ENCODE assay signal across 8 cellular contexts in the genomic region with DNA sequence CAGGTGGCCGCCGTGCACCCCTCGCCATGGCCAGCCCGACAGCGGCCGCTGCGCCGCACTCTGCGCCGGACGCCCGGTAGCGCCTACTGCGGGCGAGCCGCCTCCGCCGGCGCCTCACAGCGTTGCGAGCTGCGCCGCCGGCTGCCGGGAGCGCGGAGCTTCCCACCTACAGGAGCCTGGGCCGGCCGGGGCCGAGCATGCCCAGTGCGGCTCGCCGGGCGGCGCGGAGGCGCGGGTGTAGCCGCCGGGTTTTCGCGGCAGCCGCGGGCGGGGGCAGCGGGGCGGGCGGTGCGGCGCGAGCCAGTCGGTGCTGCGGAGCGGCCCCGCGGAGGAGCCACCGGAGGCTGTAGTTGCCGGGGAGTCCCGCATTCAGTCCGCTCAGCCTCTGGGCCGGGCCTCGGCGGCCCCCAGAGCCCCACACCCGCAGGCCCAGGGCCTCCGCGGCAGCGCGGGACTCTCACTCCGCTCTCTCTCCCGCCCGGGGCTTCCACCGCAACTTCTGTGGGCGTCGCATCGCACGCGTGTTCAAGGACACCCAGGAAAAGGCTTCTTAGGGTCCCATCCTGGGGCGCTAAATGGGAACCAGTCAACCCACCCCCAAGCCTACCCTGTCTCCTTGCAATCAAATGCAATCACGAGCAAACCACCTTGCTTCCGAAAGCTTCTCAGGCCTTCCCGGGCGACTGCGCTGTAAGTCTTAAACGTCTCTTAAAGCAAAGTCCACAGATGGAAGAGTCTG. TPM values are rescaled to one million over a fixed set of nuclear protein-coding genes. Genes with fewer than 3 reads are reported as not detected.
DNase-seq lines count a peak whose midpoint lies in the region; ATAC-seq lines count a peak whose summit lies in the region.

MFAP3L (minus strand) TSS at position 143 of the 739 bp plus-strand sequence. CDS start 20,518 bp downstream, outside the sequence.

- peak within 1 kb of the TSS; percentile 86 for H3K27ac Mint-ChIP-seq in activated T-cell treated with anti-CD3 and anti-CD28 coated beads, Interleukin-2, amount 50 U/mL, for 24 hours

- WGBS in esophagus, 2 donors, result 1% methylated on average over 62 to 84 of the region's 84 CpGs

- peak within 1 kb of the TSS; percentile 83 to 85 for H3K9ac ChIP-seq in mucosa of rectum (ENCODE audit: low read depth in 1 of 2, low read length in 2 of 2)

- H3K36me3 ChIP-seq in esophagus (ENCODE audit: control insufficient read depth in 2 of 2, insufficient read depth in 2 of 2, low read length in 1 of 2), result no peaks in the 10 kb centered on the region
- no peaks in the 10 kb centered on the region for H3K36me3 ChIP-seq in mucosa of rectum (ENCODE audit: control insufficient read depth in 2 of 2, insufficient read depth in 2 of 2, low read length in 2 of 2)

- H3K4me1 ChIP-seq in esophagus (ENCODE audit: control insufficient read depth in 2 of 2, insufficient read depth in 2 of 2, low read length in 1 of 2) (peaks cover 0 to 7% of the 10 kb centered on the region in 2 donors), mucosa of rectum (ENCODE audit: control insufficient read depth in 2 of 2, insufficient read depth in 2 of 2, low read length in 2 of 2) (peaks cover 8% of the 10 kb centered on the region in 2 donors)

- peaks cover 0 to 6% of the 10 kb centered on the region in 2 donors for H3K9me3 ChIP-seq in esophagus (ENCODE audit: control insufficient read depth in 2 of 2, insufficient read depth in 1 of 2, low read depth in 1 of 2, low read length in 1 of 2)
- no peaks in the 10 kb centered on the region for H3K9me3 ChIP-seq in mucosa of rectum (ENCODE audit: control insufficient read depth in 2 of 2, low read length in 2 of 2)

- no peaks in the 10 kb centered on the region for H3K27me3 ChIP-seq in esophagus (ENCODE audit: control insufficient read depth in 1 of 2, insufficient read depth in 2 of 2, low read length in 2 of 2)
- peaks cover 0 to 3% of the 10 kb centered on the region in 2 donors for H3K27me3 ChIP-seq in mucosa of rectum (ENCODE audit: control insufficient read depth in 2 of 2, insufficient read depth in 2 of 2, low read length in 2 of 2)

- peaks cover 14% of the 10 kb centered on the region for H3K4me1 Mint-ChIP-seq in activated T-cell treated with anti-CD3 and anti-CD28 coated beads, Interleukin-2, amount 50 U/mL, for 24 hours (ENCODE audit: low read depth)

- ATAC-seq in GM19438 (IDR thresholded peaks at IDR 0.05; ENCODE audit: low read depth, unreplicated experiment) (peak; percentile 84), HG03558 (IDR thresholded peaks at IDR 0.05; ENCODE audit: extremely low read depth, unreplicated experiment) (peak; percentile 76)

- peak within 1 kb of the TSS; percentile 72 to 84 for H3K27ac ChIP-seq in esophagus (ENCODE audit: low read depth in 2 of 2, low read length in 1 of 2)
- H3K27ac ChIP-seq in mucosa of rectum (ENCODE audit: low read depth in 2 of 2, low read length in 2 of 2), result peak within 1 kb of the TSS; percentile 77 to 86

- H3K36me3 Mint-ChIP-seq in activated T-cell treated with anti-CD3 and anti-CD28 coated beads, Interleukin-2, amount 50 U/mL, for 24 hours (ENCODE audit: low read depth), result peaks cover 4% of the 10 kb centered on the region

- H3K27me3 Mint-ChIP-seq in activated T-cell treated with anti-CD3 and anti-CD28 coated beads, Interleukin-2, amount 50 U/mL, for 24 hours, result peaks cover 36% of the 10 kb centered on the region

- peak within 1 kb of the TSS; percentile 81 for H3K4me3 Mint-ChIP-seq in activated T-cell treated with anti-CD3 and anti-CD28 coated beads, Interleukin-2, amount 50 U/mL, for 24 hours

- peak within 1 kb of the TSS; percentile 70 to 91 for H3K4me3 ChIP-seq in esophagus (ENCODE audit: low read depth in 1 of 2, low read length in 2 of 2)
- peak within 1 kb of the TSS; percentile 79 to 93 for H3K4me3 ChIP-seq in mucosa of rectum (ENCODE audit: low read length in 2 of 2)

- peaks cover 6% of the 10 kb centered on the region for H3K9me3 Mint-ChIP-seq in activated T-cell treated with anti-CD3 and anti-CD28 coated beads, Interleukin-2, amount 50 U/mL, for 24 hours

- peak; percentile 94 for DNase-seq in CD1c-positive myeloid dendritic cell (ENCODE audit: extremely low spot score)
- peak; percentile 75 for DNase-seq in NOMO-1 treated with dmso at 0.1 percent for 144 hours (lab: John Stamatoyannopoulos, UW; ENCODE audit: unreplicated experiment)
- DNase-seq in activated T-cell treated with anti-CD3 and anti-CD28 coated beads, Interleukin-2, amount 50 U/mL, for 24 hours, result peak; percentile 91
- DNase-seq in stimulated activated CD8-positive, alpha-beta memory T cell treated with anti-CD3 and anti-CD28 coated beads, Interleukin-4, amount 100 ng/mL, for 1 hour (ENCODE audit: low read depth in 2 of 2, low spot score in 1 of 2), result peak; percentile 36 to 59

RNA-seq across cellular contexts. Expression of gene MFAP3L, which starts in this region (rescaled TPM):
- under 1 TPM; 0.24 to 0.31 TPM for polyA plus RNA-seq in esophagus

Comparison
In these comparisons a context has a peak if more than half of its experiments do, and no peak if none do; other contexts are left out.
1. Peak in every context shown above with its lines: DNase-seq, ATAC-seq, H3K4me3 ChIP-seq and H3K27ac ChIP-seq.